Comparison of ENCODE assay signal across 21 cellular contexts in genomic region chr11:117750916-117751773, GRCh38. TPM values are rescaled to one million over a fixed set of nuclear protein-coding genes. Genes with fewer than 3 reads are reported as not detected.
"Had no signal": no experiment of that assay in that cellular context is flagged by ENCODE, and none has a peak within 500 bp of the region (broad histone marks: within the 10 kb centered on the region; RNA-seq: fewer than 3 reads in every experiment).

No MANE protein-coding gene starts in this region.

- H3K4me1 ChIP-seq: ascending aorta, breast epithelium, heart left ventricle, parathyroid adenoma, thyroid gland had no signal

- H3K27me3 ChIP-seq: ascending aorta, breast epithelium, heart left ventricle, right lobe of liver, thyroid gland had no signal

- H3K9me3 ChIP-seq: ascending aorta, breast epithelium, heart left ventricle, right lobe of liver, thyroid gland had no signal

- H3K36me3 ChIP-seq: ascending aorta, breast epithelium, heart left ventricle, right lobe of liver, thyroid gland had no signal

- H3K27ac ChIP-seq: ascending aorta, breast epithelium, heart left ventricle, parathyroid adenoma, right lobe of liver, thyroid gland had no signal

- ATAC-seq: activated naive CD4-positive, alpha-beta T cell treated with anti-CD3 and anti-CD28 coated beads, Interleukin-2, amount 50 U/mL, for 72 hours; activated T-helper 17 cell treated with anti-CD3 and anti-CD28 coated beads, Interleukin-2, amount 50 U/mL, for 72 hours; heart left ventricle; natural killer cell treated with Interleukin-12 subunit alpha and Interleukin-12 subunit beta and Interleukin-15 and Interleukin-18, amount 100 ng/mL, for 72 hours; right lobe of liver; T-cell had no signal

- DNase-seq: activated CD4-positive, alpha-beta T cell treated with anti-CD3 and anti-CD28 coated beads for 1 hour; activated CD4-positive, alpha-beta T cell treated with anti-CD3 and anti-CD28 coated beads, Interleukin-2, amount 50 U/mL, for 1 hour; activated CD8-positive, alpha-beta memory T cell treated with anti-CD3 and anti-CD28 coated beads, Interleukin-2, amount 50 U/mL, for 4 hours; activated T-cell treated with anti-CD3 and anti-CD28 coated beads, Interleukin-2, amount 50 U/mL, for 24 hours; cerebellar nuclear complex; effector CD4-positive, alpha-beta T cell; heart left ventricle; islet precursor cell; stimulated activated CD4-positive, alpha-beta T cell treated with anti-CD3 and anti-CD28 coated beads, Interleukin-15, amount 100 ng/mL, for 24 hours; stimulated activated CD8-positive, alpha-beta memory T cell treated with anti-CD3 and anti-CD28 coated beads, Interleukin-4, amount 100 ng/mL, for 48 hours; stimulated activated naive CD4-positive, alpha-beta T cell; T-cell; thyroid gland had no signal

- H3K4me3 ChIP-seq: ascending aorta, breast epithelium, heart left ventricle, right lobe of liver, thyroid gland had no signal

RNA-seq across cellular contexts. Expression of gene DSCAML1, which starts 45.9 kb away (rescaled TPM):
- total RNA-seq: ascending aorta, fibroblast of villous mesenchyme had no signal
